Comparison of ENCODE assay signal across 2 cellular contexts in the genomic region with DNA sequence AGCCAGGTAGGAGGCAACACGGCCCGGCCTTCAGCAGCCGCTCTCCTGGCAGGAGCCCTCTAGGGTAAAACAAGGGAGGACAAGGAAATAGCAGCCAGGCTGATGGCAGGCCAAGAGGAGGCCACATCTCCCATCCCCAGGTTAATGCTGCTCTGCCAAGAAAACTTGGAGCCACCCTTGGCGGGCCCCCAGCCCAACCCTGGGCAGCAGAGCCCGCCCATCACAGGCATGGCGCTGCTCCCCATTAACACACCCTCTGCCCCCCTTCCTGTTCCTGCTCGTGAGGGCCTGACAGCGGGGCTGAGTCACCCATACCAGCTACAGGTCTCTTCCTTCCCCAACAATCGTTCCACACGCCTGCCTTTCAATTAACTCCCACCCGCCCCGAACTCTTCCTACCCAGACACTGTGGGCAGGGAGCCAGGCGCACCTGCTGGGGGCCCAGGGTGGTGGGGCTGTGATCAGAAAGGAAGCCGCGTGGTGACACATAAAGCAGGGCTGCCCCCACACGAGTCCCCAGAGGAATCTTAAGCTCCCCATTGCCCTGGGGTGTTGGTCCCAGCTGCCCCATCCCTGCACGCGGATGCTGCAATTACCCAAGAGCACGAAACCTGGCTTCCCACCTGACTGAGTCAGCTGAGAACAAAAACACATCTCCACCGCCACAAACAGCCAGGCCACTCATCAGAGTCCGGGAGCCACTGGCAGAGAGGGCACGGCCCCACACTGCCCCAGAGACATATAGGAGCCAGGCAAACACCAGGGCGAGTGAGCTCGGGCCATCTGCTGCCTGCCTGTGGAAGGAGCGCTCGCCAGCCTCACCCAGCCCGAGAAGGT.
TF ChIP-seq lines count a peak whose summit lies in the region.

A gene with protein sequence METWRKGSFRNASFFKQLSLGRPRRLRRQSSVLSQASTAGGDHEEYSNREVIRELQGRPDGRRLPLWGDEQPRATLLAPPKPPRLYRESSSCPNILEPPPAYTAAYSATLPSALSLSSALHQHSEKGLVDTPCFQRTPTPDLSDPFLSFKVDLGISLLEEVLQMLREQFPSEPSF (plus strand): TSS at position 671 of the 837 bp plus-strand sequence. CDS start 516 bp downstream, outside the sequence.

TF ChIP-seq in SK-N-SH, 30 proteins besides CTCF, POLR2A, EP300 and RAD21 (continues in another document):
- TF ChIP-seq, protein P1, sequence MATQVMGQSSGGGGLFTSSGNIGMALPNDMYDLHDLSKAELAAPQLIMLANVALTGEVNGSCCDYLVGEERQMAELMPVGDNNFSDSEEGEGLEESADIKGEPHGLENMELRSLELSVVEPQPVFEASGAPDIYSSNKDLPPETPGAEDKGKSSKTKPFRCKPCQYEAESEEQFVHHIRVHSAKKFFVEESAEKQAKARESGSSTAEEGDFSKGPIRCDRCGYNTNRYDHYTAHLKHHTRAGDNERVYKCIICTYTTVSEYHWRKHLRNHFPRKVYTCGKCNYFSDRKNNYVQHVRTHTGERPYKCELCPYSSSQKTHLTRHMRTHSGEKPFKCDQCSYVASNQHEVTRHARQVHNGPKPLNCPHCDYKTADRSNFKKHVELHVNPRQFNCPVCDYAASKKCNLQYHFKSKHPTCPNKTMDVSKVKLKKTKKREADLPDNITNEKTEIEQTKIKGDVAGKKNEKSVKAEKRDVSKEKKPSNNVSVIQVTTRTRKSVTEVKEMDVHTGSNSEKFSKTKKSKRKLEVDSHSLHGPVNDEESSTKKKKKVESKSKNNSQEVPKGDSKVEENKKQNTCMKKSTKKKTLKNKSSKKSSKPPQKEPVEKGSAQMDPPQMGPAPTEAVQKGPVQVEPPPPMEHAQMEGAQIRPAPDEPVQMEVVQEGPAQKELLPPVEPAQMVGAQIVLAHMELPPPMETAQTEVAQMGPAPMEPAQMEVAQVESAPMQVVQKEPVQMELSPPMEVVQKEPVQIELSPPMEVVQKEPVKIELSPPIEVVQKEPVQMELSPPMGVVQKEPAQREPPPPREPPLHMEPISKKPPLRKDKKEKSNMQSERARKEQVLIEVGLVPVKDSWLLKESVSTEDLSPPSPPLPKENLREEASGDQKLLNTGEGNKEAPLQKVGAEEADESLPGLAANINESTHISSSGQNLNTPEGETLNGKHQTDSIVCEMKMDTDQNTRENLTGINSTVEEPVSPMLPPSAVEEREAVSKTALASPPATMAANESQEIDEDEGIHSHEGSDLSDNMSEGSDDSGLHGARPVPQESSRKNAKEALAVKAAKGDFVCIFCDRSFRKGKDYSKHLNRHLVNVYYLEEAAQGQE (IDR thresholded peaks at IDR 0.05; ENCODE audit: low read depth, low read length): no peak
- TF ChIP-seq YY1 (IDR thresholded peaks at IDR 0.05; ENCODE audit: low read depth): no peak
- peak; percentile 43; the same call in 1 of the 2 replicates for TF ChIP-seq JUND (IDR thresholded peaks at IDR 0.05)
- TF ChIP-seq, protein P2, sequence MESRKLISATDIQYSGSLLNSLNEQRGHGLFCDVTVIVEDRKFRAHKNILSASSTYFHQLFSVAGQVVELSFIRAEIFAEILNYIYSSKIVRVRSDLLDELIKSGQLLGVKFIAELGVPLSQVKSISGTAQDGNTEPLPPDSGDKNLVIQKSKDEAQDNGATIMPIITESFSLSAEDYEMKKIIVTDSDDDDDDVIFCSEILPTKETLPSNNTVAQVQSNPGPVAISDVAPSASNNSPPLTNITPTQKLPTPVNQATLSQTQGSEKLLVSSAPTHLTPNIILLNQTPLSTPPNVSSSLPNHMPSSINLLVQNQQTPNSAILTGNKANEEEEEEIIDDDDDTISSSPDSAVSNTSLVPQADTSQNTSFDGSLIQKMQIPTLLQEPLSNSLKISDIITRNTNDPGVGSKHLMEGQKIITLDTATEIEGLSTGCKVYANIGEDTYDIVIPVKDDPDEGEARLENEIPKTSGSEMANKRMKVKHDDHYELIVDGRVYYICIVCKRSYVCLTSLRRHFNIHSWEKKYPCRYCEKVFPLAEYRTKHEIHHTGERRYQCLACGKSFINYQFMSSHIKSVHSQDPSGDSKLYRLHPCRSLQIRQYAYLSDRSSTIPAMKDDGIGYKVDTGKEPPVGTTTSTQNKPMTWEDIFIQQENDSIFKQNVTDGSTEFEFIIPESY (IDR thresholded peaks at IDR 0.05; ENCODE audit: borderline replicate concordance, low read depth): no peak
- no peak for TF ChIP-seq NRF1 (IDR thresholded peaks at IDR 0.05; ENCODE audit: low read depth, low read length)
- TF ChIP-seq RCOR1 (IDR thresholded peaks at IDR 0.05; ENCODE audit: low read length): peak; percentile 3; the same call in 1 of the 2 replicates
- TF ChIP-seq TEAD4 (IDR thresholded peaks at IDR 0.05; ENCODE audit: borderline replicate concordance, insufficient read depth): no peak
- 0 out of 2 replicates have a peak, but pooled peaks have one; percentile 11 for TF ChIP-seq MXI1 (IDR thresholded peaks at IDR 0.05; ENCODE audit: low read depth, low read length)
- TF ChIP-seq TCF12 (IDR thresholded peaks at IDR 0.05): peak; percentile 44; the same call in 1 of the 2 replicates
- TF ChIP-seq, protein P3, sequence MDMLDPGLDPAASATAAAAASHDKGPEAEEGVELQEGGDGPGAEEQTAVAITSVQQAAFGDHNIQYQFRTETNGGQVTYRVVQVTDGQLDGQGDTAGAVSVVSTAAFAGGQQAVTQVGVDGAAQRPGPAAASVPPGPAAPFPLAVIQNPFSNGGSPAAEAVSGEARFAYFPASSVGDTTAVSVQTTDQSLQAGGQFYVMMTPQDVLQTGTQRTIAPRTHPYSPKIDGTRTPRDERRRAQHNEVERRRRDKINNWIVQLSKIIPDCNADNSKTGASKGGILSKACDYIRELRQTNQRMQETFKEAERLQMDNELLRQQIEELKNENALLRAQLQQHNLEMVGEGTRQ (IDR thresholded peaks at IDR 0.05; ENCODE audit: borderline replicate concordance, low read depth, low read length): no peak
- no peak for TF ChIP-seq GABPA (IDR thresholded peaks at IDR 0.05; ENCODE audit: low read depth)
- no peak for TF ChIP-seq POLR2AphosphoS5 (IDR thresholded peaks at IDR 0.05; ENCODE audit: low read depth, low read length)
- TF ChIP-seq, protein P4, sequence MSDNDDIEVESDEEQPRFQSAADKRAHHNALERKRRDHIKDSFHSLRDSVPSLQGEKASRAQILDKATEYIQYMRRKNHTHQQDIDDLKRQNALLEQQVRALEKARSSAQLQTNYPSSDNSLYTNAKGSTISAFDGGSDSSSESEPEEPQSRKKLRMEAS (IDR thresholded peaks at IDR 0.05; ENCODE audit: low read depth): no peak
- TF ChIP-seq CHD2 (IDR thresholded peaks at IDR 0.05; ENCODE audit: low read length, partially characterized antibody): no peak
- no peak for TF ChIP-seq RFX5 (IDR thresholded peaks at IDR 0.05; ENCODE audit: low read length)
- TF ChIP-seq FOXJ3 (CRISPR knock-in tag; IDR thresholded peaks at IDR 0.05): no peak
- TF ChIP-seq, protein P5, sequence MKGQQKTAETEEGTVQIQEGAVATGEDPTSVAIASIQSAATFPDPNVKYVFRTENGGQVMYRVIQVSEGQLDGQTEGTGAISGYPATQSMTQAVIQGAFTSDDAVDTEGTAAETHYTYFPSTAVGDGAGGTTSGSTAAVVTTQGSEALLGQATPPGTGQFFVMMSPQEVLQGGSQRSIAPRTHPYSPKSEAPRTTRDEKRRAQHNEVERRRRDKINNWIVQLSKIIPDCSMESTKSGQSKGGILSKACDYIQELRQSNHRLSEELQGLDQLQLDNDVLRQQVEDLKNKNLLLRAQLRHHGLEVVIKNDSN (IDR thresholded peaks at IDR 0.05; ENCODE audit: borderline replicate concordance, low read depth): no peak
- TF ChIP-seq SMC3 (IDR thresholded peaks at IDR 0.05; ENCODE audit: low read depth, low read length): no peak; the same call in 1 of the 2 replicates
- TF ChIP-seq NFIC (IDR thresholded peaks at IDR 0.05; ENCODE audit: borderline replicate concordance): no peak; the same call in 1 of the 2 replicates
- peak; percentile 66; the same call in 1 of the 2 replicates for TF ChIP-seq SIN3A (IDR thresholded peaks at IDR 0.05; ENCODE audit: borderline replicate concordance, low read depth, low read length)
- no peak for TF ChIP-seq FOXM1 (IDR thresholded peaks at IDR 0.05; ENCODE audit: low read depth)
- TF ChIP-seq ELF1 (IDR thresholded peaks at IDR 0.05): no peak
- no peak for TF ChIP-seq MEF2A (IDR thresholded peaks at IDR 0.05; ENCODE audit: borderline replicate concordance, low read depth)

TF ChIP-seq in HepG2, 621 proteins besides CTCF, POLR2A, EP300 and RAD21:
- 0 out of 2 replicates have a peak, but pooled peaks have one; percentile 14 for TF ChIP-seq POLR2AphosphoS5 (IDR thresholded peaks at IDR 0.05; ENCODE audit: low read depth, low read length)
- no peak for TF ChIP-seq REL (CRISPR knock-in tag; conservative IDR thresholded peaks at IDR 0.05)
- peak; percentile 77 for TF ChIP-seq AGO2 (optimal IDR thresholded peaks at IDR 0.05; ENCODE audit: low read depth, low read length)
- TF ChIP-seq ZNF713 (CRISPR knock-in tag; IDR thresholded peaks at IDR 0.05): no peak
